ENCODE assay signal across 21 cellular contexts in genomic region chr20:24317224-24317623, GRCh38.
"Had no signal": no experiment of that assay in that cellular context is flagged by ENCODE, and none has a peak within 500 bp of the region (broad histone marks: within the 10 kb centered on the region; RNA-seq: fewer than 3 reads in every experiment).

No MANE protein-coding gene starts in this region.

- DNase-seq: activated CD4-positive, alpha-beta memory T cell treated with anti-CD3 and anti-CD28 coated beads for 36 hours; activated naive CD4-positive, alpha-beta T cell treated with anti-CD3 and anti-CD28 coated beads, Interleukin-2, amount 50 U/mL, for 16 hours; activated T-cell treated with anti-CD3 and anti-CD28 coated beads, Interleukin-2, amount 50 U/mL, for 1 hour; cerebellar nuclear complex; effector CD8-positive, alpha-beta T cell; gastrocnemius medialis; heart right ventricle; kidney glomerular epithelial cell; left ventricle myocardium inferior; psoas muscle; right cardiac atrium; stimulated activated CD4-positive, alpha-beta T cell treated with anti-CD3 and anti-CD28 coated beads, Interleukin-4, amount 100 ng/mL, for 1 hour; upper lobe of left lung had no signal

- H3K4me1 ChIP-seq: gastrocnemius medialis, heart right ventricle, left ventricle myocardium inferior, neural progenitor cell, psoas muscle, upper lobe of left lung had no signal

- H3K4me3 ChIP-seq: gastrocnemius medialis, heart right ventricle, left ventricle myocardium inferior, neural progenitor cell, psoas muscle, smooth muscle cell, thoracic aorta, upper lobe of left lung had no signal

- FAIRE-seq: TTC549 had no signal

- H3K27ac Mint-ChIP-seq: activated CD4-positive, alpha-beta memory T cell treated with anti-CD3 and anti-CD28 coated beads for 36 hours; activated T-helper 2 cell treated with anti-CD3 and anti-CD28 coated beads, Interferon-gamma antibody, Interleukin-2, Interleukin-4, amounts not matched to agents 10 μg/mL and 5 μg/mL and 100 μg/mL, durations not matched to agents 14 hours and 24 hours and 36 hours; neural progenitor cell; stimulated activated effector memory CD8-positive, alpha-beta T cell treated with anti-CD3 and anti-CD28 coated beads, Interleukin-12 subunit alpha, Interleukin-12 subunit beta, amount 100 ng/mL, for 72 hours; T-helper 2 cell treated with Interferon-gamma antibody and Interleukin-4, amounts not matched to agents 5 μg/mL and 100 μg/mL, for 36 hours had no signal

- H3K9me3 Mint-ChIP-seq: activated CD4-positive, alpha-beta memory T cell treated with anti-CD3 and anti-CD28 coated beads for 36 hours; activated T-helper 2 cell treated with anti-CD3 and anti-CD28 coated beads, Interferon-gamma antibody, Interleukin-2, Interleukin-4, amounts not matched to agents 10 μg/mL and 5 μg/mL and 100 μg/mL, durations not matched to agents 14 hours and 24 hours and 36 hours; neural progenitor cell; stimulated activated effector memory CD8-positive, alpha-beta T cell treated with anti-CD3 and anti-CD28 coated beads, Interleukin-12 subunit alpha, Interleukin-12 subunit beta, amount 100 ng/mL, for 72 hours; T-helper 2 cell treated with Interferon-gamma antibody and Interleukin-4, amounts not matched to agents 5 μg/mL and 100 μg/mL, for 36 hours had no signal

- H3K27me3 ChIP-seq: gastrocnemius medialis, neural progenitor cell, upper lobe of left lung had no signal

- H3K9me3 ChIP-seq: gastrocnemius medialis, heart right ventricle, left ventricle myocardium inferior, psoas muscle, thoracic aorta, upper lobe of left lung had no signal

- H3K4me1 Mint-ChIP-seq: neural progenitor cell had no signal

- ATAC-seq: esophagus mucosa; gastrocnemius medialis; heart right ventricle; psoas muscle; right cardiac atrium; stimulated activated effector memory CD8-positive, alpha-beta T cell treated with anti-CD3 and anti-CD28 coated beads, Interleukin-12 subunit alpha, Interleukin-12 subunit beta, amount 100 ng/mL, for 72 hours had no signal

- H3K36me3 Mint-ChIP-seq: activated CD4-positive, alpha-beta memory T cell treated with anti-CD3 and anti-CD28 coated beads for 36 hours; neural progenitor cell; stimulated activated effector memory CD8-positive, alpha-beta T cell treated with anti-CD3 and anti-CD28 coated beads, Interleukin-12 subunit alpha, Interleukin-12 subunit beta, amount 100 ng/mL, for 72 hours had no signal

- H3K36me3 ChIP-seq: gastrocnemius medialis, heart right ventricle, left ventricle myocardium inferior, neural progenitor cell, thoracic aorta, upper lobe of left lung had no signal

- H3K4me3 Mint-ChIP-seq: activated CD4-positive, alpha-beta memory T cell treated with anti-CD3 and anti-CD28 coated beads for 36 hours; neural progenitor cell; stimulated activated effector memory CD8-positive, alpha-beta T cell treated with anti-CD3 and anti-CD28 coated beads, Interleukin-12 subunit alpha, Interleukin-12 subunit beta, amount 100 ng/mL, for 72 hours had no signal

- H3K27ac ChIP-seq: gastrocnemius medialis, heart right ventricle, left ventricle myocardium inferior, neural progenitor cell, psoas muscle, thoracic aorta, upper lobe of left lung had no signal

- H3K27me3 Mint-ChIP-seq: activated CD4-positive, alpha-beta memory T cell treated with anti-CD3 and anti-CD28 coated beads for 36 hours had no signal
